In genomic region chr5:108727154-108727638, GRCh38 we compare ENCODE assay signal across 8 cellular contexts. TPM values are rescaled to one million over a fixed set of nuclear protein-coding genes. Genes with fewer than 3 reads are reported as not detected.
DNase-seq lines count a peak whose midpoint lies in the region; ATAC-seq and TF ChIP-seq lines count a peak whose summit lies in the region.

No MANE protein-coding gene starts in this region.

- no peak overlapping the region for H3K27ac Mint-ChIP-seq in activated naive CD4-positive, alpha-beta T cell treated with anti-CD3 and anti-CD28 coated beads, Interleukin-2, amount 10 ng/mL, durations not matched to agents 7 days and 5 days

- H3K36me3 ChIP-seq in RWPE2 (ENCODE audit: low read depth) (no peaks in the 10 kb centered on the region), endocrine pancreas (ENCODE audit: control insufficient read depth, insufficient read depth, low read length) (no peaks in the 10 kb centered on the region)

- H3K9me3 ChIP-seq in RWPE2 (ENCODE audit: severe bottlenecking) (no peaks in the 10 kb centered on the region), endocrine pancreas (ENCODE audit: control insufficient read depth, low read length) (no peaks in the 10 kb centered on the region), mononuclear cell (ENCODE audit: low read depth, low read length) (no peaks in the 10 kb centered on the region)

- H3K4me3 ChIP-seq in RWPE2 (ENCODE audit: severe bottlenecking) (peak overlapping the region; percentile 55), endocrine pancreas (ENCODE audit: control insufficient read depth, insufficient read depth, low read length) (peak overlapping the region; percentile 74), mononuclear cell (ENCODE audit: low read length) (peak overlapping the region; percentile 68)

- no peaks in the 10 kb centered on the region for H3K36me3 Mint-ChIP-seq in activated naive CD4-positive, alpha-beta T cell treated with anti-CD3 and anti-CD28 coated beads, Interleukin-2, amount 10 ng/mL, durations not matched to agents 7 days and 5 days

- peak overlapping the region; percentile 66 for H3K4me3 Mint-ChIP-seq in activated naive CD4-positive, alpha-beta T cell treated with anti-CD3 and anti-CD28 coated beads, Interleukin-2, amount 10 ng/mL, durations not matched to agents 7 days and 5 days

- peaks cover 65% of the 10 kb centered on the region for H3K27me3 Mint-ChIP-seq in activated naive CD4-positive, alpha-beta T cell treated with anti-CD3 and anti-CD28 coated beads, Interleukin-2, amount 10 ng/mL, durations not matched to agents 7 days and 5 days

- TF ChIP-seq CTCF in RWPE2 (IDR thresholded peaks at IDR 0.05; ENCODE audit: poor library complexity, severe bottlenecking), result no peak

- no peak for DNase-seq in activated naive CD4-positive, alpha-beta T cell treated with anti-CD3 and anti-CD28 coated beads, Interleukin-2, amount 10 ng/mL, durations not matched to agents 7 days and 5 days
- no peak for DNase-seq in activated naive CD4-positive, alpha-beta T cell (lab: John Stamatoyannopoulos, UW)
- DNase-seq in RWPE2 (ENCODE audit: low spot score) (no peak), epidermal melanocyte (ENCODE audit: insufficient read length, low spot score) (no peak)
- no peak for DNase-seq in stimulated activated CD8-positive, alpha-beta memory T cell treated with anti-CD3 and anti-CD28 coated beads, Interleukin-4, amount 100 ng/mL, for 48 hours

- H3K9me3 Mint-ChIP-seq in activated naive CD4-positive, alpha-beta T cell treated with anti-CD3 and anti-CD28 coated beads, Interleukin-2, amount 10 ng/mL, durations not matched to agents 7 days and 5 days, result no peaks in the 10 kb centered on the region

- H3K4me1 ChIP-seq in RWPE2 (ENCODE audit: insufficient read depth, poor library complexity, severe bottlenecking) (peaks cover 7% of the 10 kb centered on the region), endocrine pancreas (ENCODE audit: control insufficient read depth, insufficient read depth, low read length) (peaks cover 9% of the 10 kb centered on the region), mononuclear cell (ENCODE audit: insufficient read depth, low read length) (peaks cover 24% of the 10 kb centered on the region)

- H3K27ac ChIP-seq in RWPE2 (ENCODE audit: poor library complexity, severe bottlenecking), result peak overlapping the region; percentile 53

- CTCF ChIA-PET in activated naive CD4-positive, alpha-beta T cell treated with anti-CD3 and anti-CD28 coated beads, Interleukin-2, amount 10 ng/mL, durations not matched to agents 7 days and 5 days (lab: Charles Lee), result no interaction called here

- H3K4me1 Mint-ChIP-seq in activated naive CD4-positive, alpha-beta T cell treated with anti-CD3 and anti-CD28 coated beads, Interleukin-2, amount 10 ng/mL, durations not matched to agents 7 days and 5 days, result peaks cover 23% of the 10 kb centered on the region

- no peak for ATAC-seq in RWPE2 (ENCODE audit: low read depth)
- ATAC-seq in GM18867 (IDR thresholded peaks at IDR 0.05; ENCODE audit: unreplicated experiment), result no peak

- H3K27me3 ChIP-seq in RWPE2 (ENCODE audit: insufficient read depth, poor library complexity, severe bottlenecking), result no peaks in the 10 kb centered on the region
- H3K27me3 ChIP-seq in endocrine pancreas (ENCODE audit: control insufficient read depth, insufficient read depth, low read length), result no peaks in the 10 kb centered on the region
- H3K27me3 ChIP-seq in mononuclear cell (ENCODE audit: insufficient read depth, low read length), result no peaks in the 10 kb centered on the region

- H3K9ac ChIP-seq in endocrine pancreas (ENCODE audit: control insufficient read depth, insufficient read depth, low read length), result peak overlapping the region; percentile 63

RNA-seq across cellular contexts. Expression of gene FER, which starts 20.5 kb away (rescaled TPM):
- total RNA-seq in mononuclear cell, result 10.7 TPM
